Comparison of ENCODE assay signal across 8 cellular contexts in the genomic region with DNA sequence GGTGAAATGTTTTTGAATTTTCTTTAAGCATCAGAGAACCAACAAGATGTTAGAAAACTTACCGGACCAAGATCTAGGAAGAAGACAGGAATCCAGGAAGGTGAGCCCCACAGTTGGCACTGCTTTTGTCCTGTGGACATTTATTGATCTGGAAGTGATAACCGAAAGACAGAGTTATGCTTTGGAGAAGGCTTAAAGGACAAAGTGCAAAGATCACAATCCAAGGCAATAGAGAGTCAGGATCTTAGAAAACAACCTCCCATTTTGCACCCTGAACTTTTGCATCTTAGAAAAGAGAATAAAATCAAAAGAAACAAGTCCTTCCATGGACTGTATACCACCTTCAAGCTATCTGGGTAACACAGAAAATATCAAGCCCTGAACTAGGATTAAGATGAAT.
"Had no signal": no experiment of that assay in that cellular context is flagged by ENCODE, and none has a peak within 500 bp of the region (broad histone marks: within the 10 kb centered on the region; RNA-seq: fewer than 3 reads in every experiment).

No MANE protein-coding gene starts in this region.

- H2AFZ ChIP-seq: GM23248 had no signal

- H3K9ac ChIP-seq: GM23248 had no signal

- ATAC-seq: HCT116 had no signal

- H3K36me3 ChIP-seq: HAP-1 had no signal

- H3K27ac ChIP-seq: GM23248 had no signal

- H3K4me1 ChIP-seq: HAP-1 had no signal

- FAIRE-seq: HTR-8/SVneo had no signal

- H3K9me3 ChIP-seq: HAP-1 had no signal

- H3K4me3 ChIP-seq: GM23248, HAP-1 had no signal

- DNase-seq: GM23248, GOT3, H7, HFFc6, KBM-7 had no signal
